In the genomic region with DNA sequence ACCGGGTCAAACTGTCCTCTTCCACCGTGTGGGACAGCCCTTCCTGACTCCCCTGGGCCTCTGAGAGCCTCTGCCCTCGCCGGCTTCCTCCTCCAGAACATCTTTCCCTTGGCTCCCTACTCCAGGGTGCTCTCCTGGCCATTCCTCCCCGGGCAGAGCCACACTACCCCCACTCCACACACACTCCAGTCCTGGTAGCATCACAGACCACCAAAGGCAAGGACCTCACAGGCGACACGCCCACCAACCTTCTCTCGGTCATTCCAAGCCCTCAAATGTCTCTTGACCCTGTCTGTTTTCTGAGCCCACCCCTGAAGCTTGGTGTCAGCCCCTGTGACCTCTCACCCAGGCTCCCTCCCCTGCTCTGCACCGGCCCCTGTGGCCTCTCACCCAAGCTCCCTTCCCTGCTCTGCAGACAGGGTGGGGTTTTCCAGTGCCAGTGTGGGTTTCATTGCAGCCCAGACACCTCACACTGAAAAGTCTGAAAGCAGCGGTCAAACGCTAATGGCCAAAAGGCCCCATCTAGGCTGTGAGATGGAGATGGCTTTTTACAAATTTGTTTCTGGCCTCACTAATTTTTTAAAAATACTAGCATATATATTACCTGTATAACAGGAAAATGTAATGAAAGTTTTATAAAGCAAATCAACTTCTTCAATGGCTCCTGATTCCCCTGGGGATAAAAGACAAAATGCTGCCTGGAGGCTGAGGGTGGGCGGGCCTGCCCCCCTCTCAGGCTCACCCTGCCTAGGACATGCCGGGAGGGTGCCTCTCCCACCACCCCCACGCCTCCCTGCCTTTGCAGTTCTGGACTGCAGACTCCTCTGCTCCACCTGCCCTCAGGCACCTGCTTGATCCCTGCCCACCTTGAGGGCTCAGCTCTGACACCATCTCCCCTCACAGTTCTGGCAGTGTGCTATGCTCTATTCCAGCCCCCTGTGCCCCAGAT, we compare ENCODE assay signal across 21 cellular contexts. TPM values are rescaled to one million over a fixed set of nuclear protein-coding genes. Genes with fewer than 3 reads are reported as not detected.
DNase-seq lines count a peak whose midpoint lies in the region; ATAC-seq lines count a peak whose summit lies in the region.
"Had no signal": no experiment of that assay in that cellular context is flagged by ENCODE, and none has a peak within 500 bp of the region (broad histone marks: within the 10 kb centered on the region; RNA-seq: fewer than 3 reads in every experiment).

No MANE protein-coding gene starts in this region.

- peak overlapping the region; percentile 65 for H3K23ac ChIP-seq in neuronal stem cell (ENCODE audit: low read depth, low read length, poor library complexity)

- CTCF ChIA-PET in activated naive CD4-positive, alpha-beta T cell treated with anti-CD3 and anti-CD28 coated beads, Interleukin-2, amount 10 ng/mL, durations not matched to agents 7 days and 5 days (lab: Charles Lee): interaction anchor here (1.1 kb wide), 1 partner anchor 33 kb away, joined by 3 read pairs; no protein-coding TSS in a partner anchor
- CTCF ChIA-PET in T-cell (lab: Charles Lee): interaction anchor here in 1 of 2 donors (0.5 kb wide), 1 partner anchor 7 kb away, joined by 3 read pairs; no protein-coding TSS in a partner anchor

- POLR2A ChIA-PET in T-cell (lab: Charles Lee): no interaction called here

- H2AK5ac ChIP-seq in neuronal stem cell (ENCODE audit: low read depth, low read length): no peak overlapping the region

- DNase-seq in activated naive CD4-positive, alpha-beta T cell treated with anti-CD3 and anti-CD28 coated beads, Interleukin-2, amount 10 ng/mL, durations not matched to agents 7 days and 5 days: no peak
- no peak for DNase-seq in T-cell
- no peak for DNase-seq in neuronal stem cell (ENCODE audit: low spot score)
- DNase-seq in HPDE6-E6E7 (ENCODE audit: extremely low spot score): no peak
- no peak for DNase-seq in D341Med (ENCODE audit: low spot score)
- DNase-seq in COR-L47 (lab: John Stamatoyannopoulos, UW): no peak
- DNase-seq: H7, NCI-H1436, NCI-H2171 treated with DMSO at 0.1 percent for 48 hours, NCI-H510A, NCI-H82, Peyer's patch, SHP77 treated with DMSO at 0.1 percent for 48 hours, T-helper 17 cell had no signal

- H2BK5ac ChIP-seq in neuronal stem cell (ENCODE audit: low read length): no peak overlapping the region

- H3K9me3 Mint-ChIP-seq in activated naive CD4-positive, alpha-beta T cell treated with anti-CD3 and anti-CD28 coated beads, Interleukin-2, amount 50 U/mL, for 24 hours: no peaks in the 10 kb centered on the region
- H3K9me3 Mint-ChIP-seq in activated naive CD4-positive, alpha-beta T cell treated with anti-CD3 and anti-CD28 coated beads, Interleukin-2, amount 10 ng/mL, durations not matched to agents 7 days and 5 days: no peaks in the 10 kb centered on the region
- H3K9me3 Mint-ChIP-seq in IgD-negative memory B cell (no peaks in the 10 kb centered on the region), T-cell (no peaks in the 10 kb centered on the region)

- H3K36me3 ChIP-seq in neuronal stem cell (replicated peaks in 1 of 2; ENCODE audit: control insufficient read depth in 2 of 2, insufficient read depth in 2 of 2, low read length in 2 of 2): no peaks in the 10 kb centered on the region
- H3K36me3 ChIP-seq: Peyer's patch had no signal

- no peak overlapping the region for H2BK12ac ChIP-seq in neuronal stem cell (ENCODE audit: low read length)

- no peak overlapping the region for H3K27ac ChIP-seq in neuronal stem cell (replicated peaks; ENCODE audit: low read length)
- H3K27ac ChIP-seq: C4-2B, Peyer's patch had no signal

- no peak overlapping the region for H3K4me3 Mint-ChIP-seq in activated naive CD4-positive, alpha-beta T cell treated with anti-CD3 and anti-CD28 coated beads, Interleukin-2, amount 50 U/mL, for 24 hours
- H3K4me3 Mint-ChIP-seq in activated naive CD4-positive, alpha-beta T cell treated with anti-CD3 and anti-CD28 coated beads, Interleukin-2, amount 10 ng/mL, durations not matched to agents 7 days and 5 days: no peak overlapping the region
- H3K4me3 Mint-ChIP-seq in IgD-negative memory B cell (peak overlapping the region in 3 of 4 donors; percentile 39 to 72 (median 40)), T-cell (peak overlapping the region in 2 of 3 donors; percentile 13 to 22)
- H3K4me3 Mint-ChIP-seq: T-helper 17 cell had no signal

- peaks cover 14% of the 10 kb centered on the region for H3K4me1 Mint-ChIP-seq in activated naive CD4-positive, alpha-beta T cell treated with anti-CD3 and anti-CD28 coated beads, Interleukin-2, amount 50 U/mL, for 24 hours
- peaks cover 20% of the 10 kb centered on the region for H3K4me1 Mint-ChIP-seq in activated naive CD4-positive, alpha-beta T cell treated with anti-CD3 and anti-CD28 coated beads, Interleukin-2, amount 10 ng/mL, durations not matched to agents 7 days and 5 days
- H3K4me1 Mint-ChIP-seq in IgD-negative memory B cell (peaks cover 0 to 15% (median 8%) of the 10 kb centered on the region in 3 donors), T-cell (peaks cover 14 to 29% (median 20%) of the 10 kb centered on the region in 3 donors)

- H3K36me3 Mint-ChIP-seq in activated naive CD4-positive, alpha-beta T cell treated with anti-CD3 and anti-CD28 coated beads, Interleukin-2, amount 50 U/mL, for 24 hours: no peaks in the 10 kb centered on the region
- H3K36me3 Mint-ChIP-seq in activated naive CD4-positive, alpha-beta T cell treated with anti-CD3 and anti-CD28 coated beads, Interleukin-2, amount 10 ng/mL, durations not matched to agents 7 days and 5 days: no peaks in the 10 kb centered on the region
- H3K36me3 Mint-ChIP-seq in IgD-negative memory B cell: peaks cover 2% of the 10 kb centered on the region
- H3K36me3 Mint-ChIP-seq in T-cell: no peaks in the 10 kb centered on the region

- no peak overlapping the region for H3K4me2 ChIP-seq in neuronal stem cell (ENCODE audit: insufficient read depth, low read length, poor library complexity, severe bottlenecking)

- no peak overlapping the region for H3K9ac ChIP-seq in neuronal stem cell (ENCODE audit: low read depth, low read length, poor library complexity)

- H3K4ac ChIP-seq in neuronal stem cell (ENCODE audit: low read length): no peak overlapping the region

- H4K8ac ChIP-seq in neuronal stem cell (ENCODE audit: low read depth, low read length): no peak overlapping the region

- no peak overlapping the region for H2BK120ac ChIP-seq in neuronal stem cell (ENCODE audit: low read depth, low read length)

- no CpG with 5 or more reads among the region's 14 CpGs for WGBS in neuronal stem cell (ENCODE audit: extremely low coverage in 2 of 2, insufficient read length in 2 of 2, insufficient replicate concordance in 1 of 2), 2 donors

- H3K18ac ChIP-seq in neuronal stem cell (ENCODE audit: low read length): no peak overlapping the region

- H3K4me3 ChIP-seq in neuronal stem cell (ENCODE audit: low read length in 2 of 2): peak overlapping the region in 1 of 2 donors; percentile 45
- H3K4me3 ChIP-seq: Peyer's patch had no signal

- peaks cover 3% of the 10 kb centered on the region for H3K79me1 ChIP-seq in neuronal stem cell (ENCODE audit: low read depth, low read length)

- peaks cover 34% of the 10 kb centered on the region for H3K27me3 Mint-ChIP-seq in activated naive CD4-positive, alpha-beta T cell treated with anti-CD3 and anti-CD28 coated beads, Interleukin-2, amount 50 U/mL, for 24 hours
- peaks cover 91% of the 10 kb centered on the region for H3K27me3 Mint-ChIP-seq in activated naive CD4-positive, alpha-beta T cell treated with anti-CD3 and anti-CD28 coated beads, Interleukin-2, amount 10 ng/mL, durations not matched to agents 7 days and 5 days
- H3K27me3 Mint-ChIP-seq in IgD-negative memory B cell: peaks cover 44% of the 10 kb centered on the region
- H3K27me3 Mint-ChIP-seq in T-cell: peaks cover 34 to 60% of the 10 kb centered on the region in 2 donors

- no peak overlapping the region for H2AFZ ChIP-seq in neuronal stem cell (ENCODE audit: low read length)

- no peak overlapping the region for H3K14ac ChIP-seq in neuronal stem cell (ENCODE audit: low read length)

- peaks cover 27 to 92% (median 91%) of the 10 kb centered on the region in 3 experiments for H3K27me3 ChIP-seq in neuronal stem cell (ENCODE audit: control insufficient read depth in 3 of 3, insufficient read depth in 3 of 3, low read depth in 1 of 3, low read length in 3 of 3)

- H3K9me3 ChIP-seq in neuronal stem cell (replicated peaks in 1 of 2; ENCODE audit: control insufficient read depth in 2 of 2, insufficient read depth in 1 of 2, low read depth in 1 of 2, low read length in 2 of 2): peaks cover 0 to 9% of the 10 kb centered on the region in 2 donors
- H3K9me3 ChIP-seq: Peyer's patch had no signal

- no peak overlapping the region for H2BK15ac ChIP-seq in neuronal stem cell (ENCODE audit: low read length)

- H3K27ac Mint-ChIP-seq in activated naive CD4-positive, alpha-beta T cell treated with anti-CD3 and anti-CD28 coated beads, Interleukin-2, amount 50 U/mL, for 24 hours: peak overlapping the region; percentile 55
- H3K27ac Mint-ChIP-seq in activated naive CD4-positive, alpha-beta T cell treated with anti-CD3 and anti-CD28 coated beads, Interleukin-2, amount 10 ng/mL, durations not matched to agents 7 days and 5 days: no peak overlapping the region
- H3K27ac Mint-ChIP-seq in IgD-negative memory B cell (peak overlapping the region in 1 of 3 donors; percentile 51), T-cell (peak overlapping the region in 1 of 2 donors; percentile 63)
- H3K27ac Mint-ChIP-seq: T-helper 17 cell had no signal

- H3K4me1 ChIP-seq in neuronal stem cell (ENCODE audit: control insufficient read depth in 2 of 2, insufficient read depth in 1 of 2, low read depth in 1 of 2, low read length in 2 of 2): peaks cover 8% of the 10 kb centered on the region in 2 donors

- no peak for ATAC-seq in T-cell (replicated peaks in 1 of 4)
- ATAC-seq: SK-N-SH treated with all-trans-retinoic acid at 6 μM for 48 hours, T-helper 17 cell had no signal

- no peak overlapping the region for H4K91ac ChIP-seq in neuronal stem cell (ENCODE audit: low read depth, low read length, poor library complexity)

RNA-seq across cellular contexts. Expression of gene LRRC26, which starts 10.5 kb away (rescaled TPM):
- not detected for polyA plus RNA-seq in IgD-negative memory B cell
- total RNA-seq in T-cell: not detected
- polyA plus RNA-seq in neuronal stem cell (2013, experiment 1 of 2): 1.2 TPM
- 1.3 TPM for polyA plus RNA-seq in neuronal stem cell (2013, experiment 2 of 2)
- total RNA-seq: A172, LHCN-M2, T-helper 17 cell had no signal

RNA-seq across cellular contexts. Expression of gene TMEM210, which starts 12.5 kb away (rescaled TPM):
- not detected for polyA plus RNA-seq in IgD-negative memory B cell
- not detected for total RNA-seq in T-cell
- polyA plus RNA-seq in neuronal stem cell (2013, experiment 1 of 2): not detected
- polyA plus RNA-seq in neuronal stem cell (2013, experiment 2 of 2): not detected
- total RNA-seq: A172, H7, HT-29, LHCN-M2, Peyer's patch, T-helper 17 cell had no signal

RNA-seq across cellular contexts. Expression of gene GRIN1, which starts 20.4 kb away (rescaled TPM):
- polyA plus RNA-seq in IgD-negative memory B cell: not detected
- total RNA-seq in T-cell: not detected
- polyA plus RNA-seq in neuronal stem cell (2013, experiment 1 of 2): 0.20 TPM
- polyA plus RNA-seq in neuronal stem cell (2013, experiment 2 of 2): 0.07 TPM
- total RNA-seq: A172, Peyer's patch, T-helper 17 cell had no signal

RNA-seq across cellular contexts. Expression of gene ANAPC2, which starts 29.0 kb away (rescaled TPM):
- 6.2 TPM for polyA plus RNA-seq in IgD-negative memory B cell
- 100 to 1,000 TPM; 133 to 142 (median 141) TPM for total RNA-seq in T-cell
- polyA plus RNA-seq in neuronal stem cell (2013, experiment 1 of 2): 16.9 TPM
- polyA plus RNA-seq in neuronal stem cell (2013, experiment 2 of 2): 16.3 TPM

RNA-seq across cellular contexts. Expression of gene SSNA1, which starts 29.1 kb away (rescaled TPM):
- 139 TPM for polyA plus RNA-seq in IgD-negative memory B cell
- total RNA-seq in T-cell: 10 to 100 TPM; 37.0 to 71.6 (median 64.0) TPM
- 55.4 TPM for polyA plus RNA-seq in neuronal stem cell (2013, experiment 1 of 2)
- 54.1 TPM for polyA plus RNA-seq in neuronal stem cell (2013, experiment 2 of 2)

Comparison
In these comparisons a context has a peak if more than half of its experiments do, and no peak if none do; other contexts are left out.
1. H3K4me3 Mint-ChIP-seq: peak in IgD-negative memory B cell (3 of 4) and T-cell (2 of 3); none in activated naive CD4-positive, alpha-beta T cell treated with anti-CD3 and anti-CD28 coated beads, Interleukin-2, amount 50 U/mL, for 24 hours (single experiment) and activated naive CD4-positive, alpha-beta T cell treated with anti-CD3 and anti-CD28 coated beads, Interleukin-2, amount 10 ng/mL, durations not matched to agents 7 days and 5 days (single experiment).